ENCODE assay signal across 8 cellular contexts in genomic region chr2:20448246-20449046, GRCh38. TPM values are rescaled to one million over a fixed set of nuclear protein-coding genes. Genes with fewer than 3 reads are reported as not detected.
DNase-seq lines count a peak whose midpoint lies in the region; ATAC-seq and TF ChIP-seq lines count a peak whose summit lies in the region.

No MANE protein-coding gene starts in this region.

- no peak overlapping the region for H3K9ac ChIP-seq in Karpas-422 (ENCODE audit: low read length)

- no peak for TF ChIP-seq CTCF in Calu3 (IDR thresholded peaks at IDR 0.05; ENCODE audit: unreplicated experiment)
- no peak for TF ChIP-seq CTCF in epithelial cell of esophagus (IDR thresholded peaks at IDR 0.05; ENCODE audit: insufficient read depth, low read depth, low read length, missing control alignments)

- ATAC-seq in natural killer cell treated with Interleukin-12 subunit alpha and Interleukin-12 subunit beta and Interleukin-15 and Interleukin-18, amount 100 ng/mL, for 72 hours: no peak
- ATAC-seq in HG03520 (IDR thresholded peaks at IDR 0.05; ENCODE audit: unreplicated experiment): no peak
- ATAC-seq in HG02885 (IDR thresholded peaks at IDR 0.05; ENCODE audit: poor library complexity, unreplicated experiment): no peak

- no peaks in the 10 kb centered on the region for H3K79me2 ChIP-seq in Karpas-422 (ENCODE audit: low read length)

- no peaks in the 10 kb centered on the region for H4K20me1 ChIP-seq in Karpas-422 (ENCODE audit: insufficient read depth, low read depth, low read length)

- no peak overlapping the region for H2AFZ ChIP-seq in Karpas-422 (ENCODE audit: low read length)

- H3K4me3 Mint-ChIP-seq in Calu3 (ENCODE audit: low read depth, unreplicated experiment): peak overlapping the region; percentile 89
- peak overlapping the region; percentile 90 for H3K4me3 Mint-ChIP-seq in natural killer cell treated with Interleukin-12 subunit alpha and Interleukin-12 subunit beta and Interleukin-15 and Interleukin-18, amount 100 ng/mL, for 72 hours

- peaks cover 40% of the 10 kb centered on the region for H3K4me1 Mint-ChIP-seq in Calu3 (ENCODE audit: low read depth, unreplicated experiment)
- peaks cover 4 to 7% of the 10 kb centered on the region in 2 donors for H3K4me1 Mint-ChIP-seq in natural killer cell treated with Interleukin-12 subunit alpha and Interleukin-12 subunit beta and Interleukin-15 and Interleukin-18, amount 100 ng/mL, for 72 hours (ENCODE audit: low read depth in 2 of 2)

- CTCF ChIA-PET in Calu3 (lab: Charles Lee): interaction anchor here (0.6 to 2.8 kb wide), 3 partner anchors 151 to 194 kb away, joined by 3 to 28 read pairs (median 3); no protein-coding TSS in a partner anchor

- H3K4me1 ChIP-seq in Karpas-422 (ENCODE audit: low read length): no peaks in the 10 kb centered on the region

- H3K27me3 Mint-ChIP-seq in Calu3 (ENCODE audit: unreplicated experiment): no peaks in the 10 kb centered on the region
- H3K27me3 Mint-ChIP-seq in natural killer cell treated with Interleukin-12 subunit alpha and Interleukin-12 subunit beta and Interleukin-15 and Interleukin-18, amount 100 ng/mL, for 72 hours: peaks cover 6 to 13% of the 10 kb centered on the region in 2 donors

- no peaks in the 10 kb centered on the region for H3K27me3 ChIP-seq in Karpas-422 (ENCODE audit: low read length)

- no peaks in the 10 kb centered on the region for H3K9me3 ChIP-seq in Karpas-422 (ENCODE audit: low read length)

- peaks cover 67% of the 10 kb centered on the region for H3K36me3 Mint-ChIP-seq in Calu3 (ENCODE audit: insufficient read depth, unreplicated experiment)
- no peaks in the 10 kb centered on the region for H3K36me3 Mint-ChIP-seq in natural killer cell treated with Interleukin-12 subunit alpha and Interleukin-12 subunit beta and Interleukin-15 and Interleukin-18, amount 100 ng/mL, for 72 hours

- H3K9me2 ChIP-seq in Karpas-422 (replicated peaks; ENCODE audit: insufficient read depth, low read length): no peaks in the 10 kb centered on the region

- H3K4me2 ChIP-seq in Karpas-422 (ENCODE audit: low read depth, low read length, poor library complexity, severe bottlenecking): no peak overlapping the region

- H3K9me3 Mint-ChIP-seq in Calu3 (ENCODE audit: low read depth, unreplicated experiment): no peaks in the 10 kb centered on the region
- no peaks in the 10 kb centered on the region for H3K9me3 Mint-ChIP-seq in natural killer cell treated with Interleukin-12 subunit alpha and Interleukin-12 subunit beta and Interleukin-15 and Interleukin-18, amount 100 ng/mL, for 72 hours

- H3K27ac ChIP-seq in Karpas-422 (ENCODE audit: low read length): no peak overlapping the region

- BruUV-seq in Calu3 (replicated peaks; lab: Mats Ljungman, UMichigan): TSS peak; percentile 74

- intact Hi-C loops in Calu3 (cut with micrococcal nuclease; ENCODE audit: unreplicated experiment): loop anchor here (1.0 kb wide), 1 partner anchor 186 kb away; no protein-coding TSS in a partner anchor

- H3K4me3 ChIP-seq in epithelial cell of esophagus (ENCODE audit: low read length) (peak overlapping the region; percentile 83), Karpas-422 (ENCODE audit: low read length) (no peak overlapping the region)

- DNase-seq in Calu3: no peak
- no peak for DNase-seq in epithelial cell of esophagus (ENCODE audit: low read depth)
- no peak for DNase-seq in natural killer cell treated with Interleukin-12 subunit alpha and Interleukin-12 subunit beta and Interleukin-15 and Interleukin-18, amount 100 ng/mL, for 72 hours (ENCODE audit: low spot score)
- DNase-seq in stimulated activated CD4-positive, alpha-beta T cell treated with anti-CD3 and anti-CD28 coated beads, Interleukin-4, amount 100 ng/mL, for 1 hour: no peak
- DNase-seq in Karpas-422: no peak

- no peaks in the 10 kb centered on the region for H3K36me3 ChIP-seq in Karpas-422 (ENCODE audit: insufficient read depth, low read length)

- peak overlapping the region; percentile 87 for H3K27ac Mint-ChIP-seq in Calu3 (ENCODE audit: unreplicated experiment)
- H3K27ac Mint-ChIP-seq in natural killer cell treated with Interleukin-12 subunit alpha and Interleukin-12 subunit beta and Interleukin-15 and Interleukin-18, amount 100 ng/mL, for 72 hours: peak overlapping the region in 1 of 2 donors; percentile 60

TF ChIP-seq in PFSK-1, 5 proteins besides CTCF, POLR2A, EP300 and RAD21:
- TF ChIP-seq POLR2AphosphoS5 (IDR thresholded peaks at IDR 0.05; ENCODE audit: low read depth, low read length) (0 out of 2 replicates have a peak, but pooled peaks have one; percentile 14), FOXP2 (optimal IDR thresholded peaks at IDR 0.05; ENCODE audit: borderline replicate concordance, extremely low read depth, extremely low read length, insufficient read depth) (no peak), SIN3A (IDR thresholded peaks at IDR 0.05; ENCODE audit: borderline replicate concordance, insufficient read depth, low read length) (0 out of 2 replicates have a peak, but pooled peaks have one; percentile 26), REST (IDR thresholded peaks at IDR 0.05; ENCODE audit: insufficient read depth in 1 of 2, low read depth in 2 of 2, low read length in 2 of 2) (no peak)
TF ChIP-seq in PFSK-1: peak in this region for 2.

RNA-seq across cellular contexts. Expression of gene RHOB, which starts 1.6 kb away (rescaled TPM):
- total RNA-seq in Calu3 (2022): 143 and 147 TPM in 2 replicates
- polyA plus RNA-seq in PFSK-1 (2012; ENCODE audit: insufficient read length, low read depth): 58.9 TPM
- total RNA-seq in natural killer cell treated with Interleukin-12 subunit alpha and Interleukin-12 subunit beta and Interleukin-15 and Interleukin-18, amount 100 ng/mL, for 72 hours: 10 to 100 TPM; 12.1 to 26.8 TPM
- total RNA-seq in Karpas-422 (2014; rRNA removed; shearing (Covaris generic); ENCODE audit: low replicate concordance): not detected in 2 replicates

Comparison
In these comparisons a context has a peak if more than half of its experiments do, and no peak if none do; other contexts are left out.
1. RNA of gene RHOB, which starts 1.6 kb away (total RNA-seq): 143 to 147 TPM in Calu3 and 12.1 to 26.8 TPM in natural killer cell treated with Interleukin-12 subunit alpha and Interleukin-12 subunit beta and Interleukin-15 and Interleukin-18, amount 100 ng/mL, for 72 hours; not detected in Karpas-422; every median in the first group is over 10 times any median in the second.